ENCODE assay signal across 19 cellular contexts in genomic region chr2:127463155-127463991, GRCh38. TPM values are rescaled to one million over a fixed set of nuclear protein-coding genes. Genes with fewer than 3 reads are reported as not detected.
DNase-seq lines count a peak whose midpoint lies in the region; ATAC-seq and TF ChIP-seq lines count a peak whose summit lies in the region.
"Had no signal": no experiment of that assay in that cellular context is flagged by ENCODE, and none has a peak within 500 bp of the region (broad histone marks: within the 10 kb centered on the region; RNA-seq: fewer than 3 reads in every experiment).

No MANE protein-coding gene starts in this region.

- H3K4me2 ChIP-seq in osteoblast (ENCODE audit: insufficient read depth, low read length), result no peak overlapping the region
- H3K4me2 ChIP-seq: KMS-11 had no signal

- H3K36me3 Mint-ChIP-seq in activated T-helper 2 cell treated with anti-CD3 and anti-CD28 coated beads, Interferon-gamma antibody, Interleukin-2, Interleukin-4, amounts not matched to agents 10 μg/mL and 5 μg/mL and 100 μg/mL, durations not matched to agents 14 hours and 24 hours and 36 hours (ENCODE audit: low read depth), result peaks cover 24% of the 10 kb centered on the region

- H3K27ac Mint-ChIP-seq in activated T-helper 2 cell treated with anti-CD3 and anti-CD28 coated beads, Interferon-gamma antibody, Interleukin-2, Interleukin-4, amounts not matched to agents 10 μg/mL and 5 μg/mL and 100 μg/mL, durations not matched to agents 14 hours and 24 hours and 36 hours, result no peak overlapping the region
- H3K27ac Mint-ChIP-seq: T-helper 1 cell treated with Interleukin-12 subunit alpha and Interleukin-12 subunit beta and Interleukin-4 antibody, amounts not matched to agents 30 μg/mL and 1 μg/mL, for 36 hours had no signal

- no peak for ATAC-seq in GM21723 (IDR thresholded peaks at IDR 0.05; ENCODE audit: unreplicated experiment)
- ATAC-seq: activated CD8-positive, alpha-beta T cell treated with anti-CD3 and anti-CD28 coated beads, Interleukin-2, amount 10 ng/mL, durations not matched to agents 7 days and 5 days had no signal

- H3K79me2 ChIP-seq in osteoblast (ENCODE audit: insufficient read depth, low read length), result no peaks in the 10 kb centered on the region
- H3K79me2 ChIP-seq: parathyroid adenoma had no signal

- H3K27me3 ChIP-seq in osteoblast (ENCODE audit: insufficient read depth, low read length), result no peaks in the 10 kb centered on the region
- H3K27me3 ChIP-seq: BLaER1 treated with 17β-estradiol and CSF1 and Interleukin-3, amounts not matched to agents 10 nM and 100 nM; spleen had no signal

- H3K27me3 Mint-ChIP-seq in activated T-helper 2 cell treated with anti-CD3 and anti-CD28 coated beads, Interferon-gamma antibody, Interleukin-2, Interleukin-4, amounts not matched to agents 10 μg/mL and 5 μg/mL and 100 μg/mL, durations not matched to agents 14 hours and 24 hours and 36 hours (ENCODE audit: low read depth), result no peaks in the 10 kb centered on the region

- H3K4me1 Mint-ChIP-seq in activated T-helper 2 cell treated with anti-CD3 and anti-CD28 coated beads, Interferon-gamma antibody, Interleukin-2, Interleukin-4, amounts not matched to agents 10 μg/mL and 5 μg/mL and 100 μg/mL, durations not matched to agents 14 hours and 24 hours and 36 hours (ENCODE audit: low read depth), result peaks cover 53% of the 10 kb centered on the region

- H4K20me1 ChIP-seq in osteoblast (ENCODE audit: insufficient read depth, low read length), result no peaks in the 10 kb centered on the region
- H4K20me1 ChIP-seq: BLaER1 treated with 17β-estradiol and CSF1 and Interleukin-3, amounts not matched to agents 10 nM and 100 nM had no signal

- H3K4me3 Mint-ChIP-seq in activated T-helper 2 cell treated with anti-CD3 and anti-CD28 coated beads, Interferon-gamma antibody, Interleukin-2, Interleukin-4, amounts not matched to agents 10 μg/mL and 5 μg/mL and 100 μg/mL, durations not matched to agents 14 hours and 24 hours and 36 hours (ENCODE audit: low read depth), result peak overlapping the region; percentile 13
- H3K4me3 Mint-ChIP-seq: activated CD8-positive, alpha-beta T cell treated with anti-CD3 and anti-CD28 coated beads, Interleukin-2, amount 10 ng/mL, durations not matched to agents 7 days and 5 days; T-helper 1 cell treated with Interleukin-12 subunit alpha and Interleukin-12 subunit beta and Interleukin-4 antibody, amounts not matched to agents 30 μg/mL and 1 μg/mL, for 36 hours had no signal

- no peak overlapping the region for H3K27ac ChIP-seq in osteoblast (ENCODE audit: low read depth, low read length)
- H3K27ac ChIP-seq: 22Rv1; BLaER1 treated with 17β-estradiol and CSF1 and Interleukin-3, amounts not matched to agents 10 nM and 100 nM; KMS-11; parathyroid adenoma; spleen had no signal

- no peaks in the 10 kb centered on the region for H3K9me3 Mint-ChIP-seq in activated T-helper 2 cell treated with anti-CD3 and anti-CD28 coated beads, Interferon-gamma antibody, Interleukin-2, Interleukin-4, amounts not matched to agents 10 μg/mL and 5 μg/mL and 100 μg/mL, durations not matched to agents 14 hours and 24 hours and 36 hours
- H3K9me3 Mint-ChIP-seq: T-helper 1 cell treated with Interleukin-12 subunit alpha and Interleukin-12 subunit beta and Interleukin-4 antibody, amounts not matched to agents 30 μg/mL and 1 μg/mL, for 36 hours had no signal

- intact Hi-C loops in activated T-helper 2 cell treated with anti-CD3 and anti-CD28 coated beads, Interferon-gamma antibody, Interleukin-2, Interleukin-4, amounts not matched to agents 10 μg/mL and 5 μg/mL and 100 μg/mL, durations not matched to agents 14 hours and 24 hours and 36 hours (cut with micrococcal nuclease), result no loop called here

- no peak overlapping the region for H2AFZ ChIP-seq in osteoblast (ENCODE audit: low read length)
- H2AFZ ChIP-seq: parathyroid adenoma had no signal

- no peaks in the 10 kb centered on the region for H3K9me3 ChIP-seq in osteoblast (ENCODE audit: low read depth, low read length)
- H3K9me3 ChIP-seq: spleen had no signal

- no peaks in the 10 kb centered on the region for H3K36me3 ChIP-seq in osteoblast (ENCODE audit: insufficient read depth, low read length)

- H3K4me1 ChIP-seq in osteoblast (ENCODE audit: insufficient read depth, low read length), result peaks cover 11% of the 10 kb centered on the region
- H3K4me1 ChIP-seq: parathyroid adenoma, spleen had no signal

- DNase-seq in DMS 273 (lab: John Stamatoyannopoulos, UW; ENCODE audit: unreplicated experiment) (peak; percentile 42), DMS 273 treated with DMSO at 0.1 percent for 48 hours (lab: John Stamatoyannopoulos, UW) (no peak), iPS-NIHi11 (ENCODE audit: low spot score) (peak; percentile 59), osteoblast (ENCODE audit: insufficient read length, low spot score, missing footprints) (peak; percentile 75), NCI-H1092 (lab: John Stamatoyannopoulos, UW) (no peak)
- DNase-seq in activated T-helper 2 cell treated with anti-CD3 and anti-CD28 coated beads, Interferon-gamma antibody, Interleukin-2, Interleukin-4, amounts not matched to agents 10 μg/mL and 5 μg/mL and 100 μg/mL, durations not matched to agents 14 hours and 24 hours and 36 hours (ENCODE audit: low spot score), result no peak
- no peak for DNase-seq in NK-92 treated with Interleukin-12 subunit alpha and Interleukin-12 subunit beta, amount 100 ng/mL, for 24 hours (lab: John Stamatoyannopoulos, UW)
- DNase-seq: activated CD8-positive, alpha-beta T cell treated with anti-CD3 and anti-CD28 coated beads, Interleukin-2, amount 10 ng/mL, durations not matched to agents 7 days and 5 days; amygdala; NCI-H1092 treated with DMSO at 0.1 percent for 48 hours; NCI-H748 treated with DMSO at 0.1 percent for 48 hours; spleen; stimulated activated naive CD4-positive, alpha-beta T cell had no signal

- TF ChIP-seq CTCF in osteoblast (IDR thresholded peaks at IDR 0.05; ENCODE audit: extremely low read depth, low read depth, low read length), result no peak

- H3K4me3 ChIP-seq in osteoblast (ENCODE audit: insufficient read depth, low read length), result no peak overlapping the region
- H3K4me3 ChIP-seq: BLaER1 treated with 17β-estradiol and CSF1 and Interleukin-3, amounts not matched to agents 10 nM and 100 nM; spleen had no signal

RNA-seq across cellular contexts. Expression of gene PROC, which starts 45.1 kb away (rescaled TPM):
- not detected in 2 replicates for total RNA-seq in activated T-helper 2 cell treated with anti-CD3 and anti-CD28 coated beads, Interferon-gamma antibody, Interleukin-2, Interleukin-4, amounts not matched to agents 10 μg/mL and 5 μg/mL and 100 μg/mL, durations not matched to agents 14 hours and 24 hours and 36 hours
- 0.29 TPM in 1 of 2 replicates, not detected in the other for total RNA-seq in osteoblast
- total RNA-seq: activated CD8-positive, alpha-beta T cell treated with anti-CD3 and anti-CD28 coated beads, Interleukin-2, amount 10 ng/mL, durations not matched to agents 7 days and 5 days; spleen had no signal

Comparison
In these comparisons a context has a peak if more than half of its experiments do, and no peak if none do; other contexts are left out.
1. DNase-seq: peak in DMS 273 (single experiment), iPS-NIHi11 (single experiment) and osteoblast (single experiment); none in DMS 273 treated with DMSO at 0.1 percent for 48 hours (single experiment), activated T-helper 2 cell treated with anti-CD3 and anti-CD28 coated beads, Interferon-gamma antibody, Interleukin-2, Interleukin-4, amounts not matched to agents 10 μg/mL and 5 μg/mL and 100 μg/mL, durations not matched to agents 14 hours and 24 hours and 36 hours (single experiment), NK-92 treated with Interleukin-12 subunit alpha and Interleukin-12 subunit beta, amount 100 ng/mL, for 24 hours (single experiment) and NCI-H1092 (single experiment).